ENCODE assay signal across 8 cellular contexts in the genomic region with DNA sequence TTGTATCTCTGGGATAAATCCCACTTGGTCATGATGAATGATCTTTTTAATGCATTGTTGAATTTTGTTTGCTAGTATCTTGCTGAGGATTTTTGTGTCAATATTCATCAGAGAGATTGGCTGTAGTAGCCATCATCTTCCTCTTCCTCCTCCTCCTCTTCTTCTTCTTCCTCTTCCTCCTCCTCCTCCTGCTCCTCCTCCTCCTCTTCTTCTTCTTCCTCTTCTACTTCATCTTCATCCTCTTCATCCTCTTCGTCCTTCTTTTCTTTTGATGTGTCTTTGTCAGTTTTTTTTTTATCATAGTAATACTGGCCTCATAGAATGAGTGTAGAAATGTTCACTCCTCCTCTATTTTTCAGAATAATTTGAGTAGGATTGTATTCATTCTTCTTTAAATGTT.
"Had no signal": no experiment of that assay in that cellular context is flagged by ENCODE, and none has a peak within 500 bp of the region (broad histone marks: within the 10 kb centered on the region; RNA-seq: fewer than 3 reads in every experiment).

No MANE protein-coding gene starts in this region.

- H3K4me3 ChIP-seq: K562 had no signal

- H3K27ac ChIP-seq: HL-60, KMS-11 had no signal

- DNase-seq: IMR-90, KBM-7, KG1 had no signal

- FAIRE-seq: HepG2, HTR-8/SVneo, K562 had no signal
